ENCODE assay signal across 10 cellular contexts in genomic region chr3:120909602-120909878, GRCh38. TPM values are rescaled to one million over a fixed set of nuclear protein-coding genes. Genes with fewer than 3 reads are reported as not detected.
A peak's percentile ranks its signal among the peaks of the same experiment; 100 is the strongest.
DNase-seq lines count a peak whose midpoint lies in the region; ATAC-seq lines count a peak whose summit lies in the region.
"Had no signal": no experiment of that assay in that cellular context is flagged by ENCODE, and none has a peak within 500 bp of the region (broad histone marks: within the 10 kb centered on the region; RNA-seq: fewer than 3 reads in every experiment).

No MANE protein-coding gene starts in this region.

- H3K4me3 Mint-ChIP-seq in activated naive CD8-positive, alpha-beta T cell treated with anti-CD3 and anti-CD28 coated beads, Interleukin-2, amount 10 ng/mL, durations not matched to agents 7 days and 5 days: peak overlapping the region; percentile 28
- H3K4me3 Mint-ChIP-seq in naive thymus-derived CD4-positive, alpha-beta T cell: peak overlapping the region in 9 of 10 donors; percentile 7 to 83 (median 54)
- no peak overlapping the region for H3K4me3 Mint-ChIP-seq in activated CD4-positive, alpha-beta T cell treated with anti-CD3 and anti-CD28 coated beads for 36 hours

- peaks cover 47% of the 10 kb centered on the region for H3K27me3 Mint-ChIP-seq in activated naive CD8-positive, alpha-beta T cell treated with anti-CD3 and anti-CD28 coated beads, Interleukin-2, amount 10 ng/mL, durations not matched to agents 7 days and 5 days
- peaks cover 53 to 76% (median 73%) of the 10 kb centered on the region in 5 donors for H3K27me3 Mint-ChIP-seq in naive thymus-derived CD4-positive, alpha-beta T cell
- peaks cover 49% of the 10 kb centered on the region for H3K27me3 Mint-ChIP-seq in activated CD4-positive, alpha-beta T cell treated with anti-CD3 and anti-CD28 coated beads for 36 hours

- no peak overlapping the region for H3K27ac ChIP-seq in HUES48 (ENCODE audit: low read depth, low read length)
- no peak overlapping the region for H3K27ac ChIP-seq in naive thymus-derived CD4-positive, alpha-beta T cell (ENCODE audit: low read depth, low read length)

- intact Hi-C loops in naive thymus-derived CD4-positive, alpha-beta T cell (cut with micrococcal nuclease): no loop called here
- intact Hi-C loops in activated CD4-positive, alpha-beta T cell treated with anti-CD3 and anti-CD28 coated beads for 36 hours (cut with DNase I, micrococcal nuclease): loop anchor here in 1 of 2 experiments (5.0 kb wide), 1 partner anchor 562 kb away; the partner anchor contains the start of gene LRRC58

- ATAC-seq in activated naive CD8-positive, alpha-beta T cell treated with anti-CD3 and anti-CD28 coated beads, Interleukin-2, amount 10 ng/mL, durations not matched to agents 7 days and 5 days (ENCODE audit: low read depth): no peak
- no peak for ATAC-seq in naive thymus-derived CD4-positive, alpha-beta T cell
- ATAC-seq in activated CD4-positive, alpha-beta T cell treated with anti-CD3 and anti-CD28 coated beads for 36 hours: no peak

- 0 out of 2 replicates have a peak, but pooled peaks cover 3% of the 10 kb centered on the region for H3K4me1 ChIP-seq in HUES48 (ENCODE audit: control insufficient read depth, insufficient read depth, low read length)
- peaks cover 0 to 8% of the 10 kb centered on the region in 2 donors for H3K4me1 ChIP-seq in naive thymus-derived CD4-positive, alpha-beta T cell (ENCODE audit: control insufficient read depth in 2 of 2, insufficient read depth in 2 of 2, low read length in 2 of 2)

- H3K27ac Mint-ChIP-seq in activated naive CD8-positive, alpha-beta T cell treated with anti-CD3 and anti-CD28 coated beads, Interleukin-2, amount 10 ng/mL, durations not matched to agents 7 days and 5 days: no peak overlapping the region
- H3K27ac Mint-ChIP-seq in naive thymus-derived CD4-positive, alpha-beta T cell: no peak overlapping the region
- H3K27ac Mint-ChIP-seq in activated CD4-positive, alpha-beta T cell treated with anti-CD3 and anti-CD28 coated beads for 36 hours: no peak overlapping the region
- H3K27ac Mint-ChIP-seq: memory B cell had no signal

- POLR2A ChIA-PET in activated naive CD8-positive, alpha-beta T cell treated with anti-CD3 and anti-CD28 coated beads, Interleukin-2, amount 10 ng/mL, durations not matched to agents 7 days and 5 days (lab: Charles Lee): no interaction called here
- POLR2A ChIA-PET in naive thymus-derived CD4-positive, alpha-beta T cell (lab: Charles Lee): no interaction called here
- POLR2A ChIA-PET in activated CD4-positive, alpha-beta T cell treated with anti-CD3 and anti-CD28 coated beads for 36 hours (lab: Charles Lee): no interaction called here

- H3K27me3 ChIP-seq in HUES48 (ENCODE audit: control insufficient read depth, insufficient read depth, low read length): peaks cover 8% of the 10 kb centered on the region
- peaks cover 7 to 24% of the 10 kb centered on the region in 2 donors for H3K27me3 ChIP-seq in naive thymus-derived CD4-positive, alpha-beta T cell (ENCODE audit: control insufficient read depth in 2 of 2, insufficient read depth in 2 of 2, low read length in 2 of 2)

- peaks cover 12% of the 10 kb centered on the region for H3K4me1 Mint-ChIP-seq in activated naive CD8-positive, alpha-beta T cell treated with anti-CD3 and anti-CD28 coated beads, Interleukin-2, amount 10 ng/mL, durations not matched to agents 7 days and 5 days
- peaks cover 10 to 26% (median 21%) of the 10 kb centered on the region in 7 donors for H3K4me1 Mint-ChIP-seq in naive thymus-derived CD4-positive, alpha-beta T cell
- peaks cover 16% of the 10 kb centered on the region for H3K4me1 Mint-ChIP-seq in activated CD4-positive, alpha-beta T cell treated with anti-CD3 and anti-CD28 coated beads for 36 hours

- H3K36me3 ChIP-seq in HUES48 (ENCODE audit: control insufficient read depth, insufficient read depth, low read length): no peaks in the 10 kb centered on the region
- H3K36me3 ChIP-seq in naive thymus-derived CD4-positive, alpha-beta T cell (ENCODE audit: control insufficient read depth in 2 of 3, insufficient read depth in 3 of 3, low read length in 3 of 3): no peaks in the 10 kb centered on the region

- H3K36me3 Mint-ChIP-seq in activated naive CD8-positive, alpha-beta T cell treated with anti-CD3 and anti-CD28 coated beads, Interleukin-2, amount 10 ng/mL, durations not matched to agents 7 days and 5 days: no peaks in the 10 kb centered on the region
- H3K36me3 Mint-ChIP-seq in naive thymus-derived CD4-positive, alpha-beta T cell: peaks cover 0 to 7% (median 6%) of the 10 kb centered on the region in 5 donors
- peaks cover 1% of the 10 kb centered on the region for H3K36me3 Mint-ChIP-seq in activated CD4-positive, alpha-beta T cell treated with anti-CD3 and anti-CD28 coated beads for 36 hours (ENCODE audit: low read depth)

- DNase-seq in COR-L47 (lab: John Stamatoyannopoulos, UW) (peak; percentile 21), putamen (ENCODE audit: low spot score) (no peak), activated gamma-delta T cell (lab: John Stamatoyannopoulos, UW) (no peak)
- no peak for DNase-seq in activated naive CD8-positive, alpha-beta T cell treated with anti-CD3 and anti-CD28 coated beads, Interleukin-2, amount 10 ng/mL, durations not matched to agents 7 days and 5 days
- peak in 2 of 9 donors; percentile 5 to 10 for DNase-seq in naive thymus-derived CD4-positive, alpha-beta T cell
- DNase-seq in activated CD4-positive, alpha-beta T cell treated with anti-CD3 and anti-CD28 coated beads for 36 hours: no peak
- DNase-seq: activated CD4-positive, alpha-beta T cell treated with anti-CD3 and anti-CD28 coated beads, Interleukin-2, amount 50 U/mL, for 1 hour; stimulated activated CD4-positive, alpha-beta T cell treated with anti-CD3 and anti-CD28 coated beads, Interleukin-1b, Interleukin-23, amount 100 ng/mL, for 48 hours had no signal

- H3K9ac ChIP-seq in HUES48 (ENCODE audit: low read depth, low read length): peak overlapping the region; percentile 60; the same call in 1 of the 2 replicates

- CTCF ChIA-PET in naive thymus-derived CD4-positive, alpha-beta T cell (lab: Charles Lee): interaction anchor here (0.6 kb wide), 1 partner anchor 9 kb away, joined by 3 read pairs; no protein-coding TSS in a partner anchor
- CTCF ChIA-PET in activated CD4-positive, alpha-beta T cell treated with anti-CD3 and anti-CD28 coated beads for 36 hours (lab: Charles Lee): no interaction called here

- peak overlapping the region; percentile 80 for H3K4me3 ChIP-seq in HUES48 (ENCODE audit: low read depth, low read length)
- H3K4me3 ChIP-seq in naive thymus-derived CD4-positive, alpha-beta T cell (ENCODE audit: low read length): no peak overlapping the region

- H3K9me3 ChIP-seq in HUES48 (ENCODE audit: control insufficient read depth, insufficient read depth, low read length): no peaks in the 10 kb centered on the region
- no peaks in the 10 kb centered on the region for H3K9me3 ChIP-seq in naive thymus-derived CD4-positive, alpha-beta T cell (ENCODE audit: control insufficient read depth in 2 of 3, low read length in 3 of 3)

- H3K9me3 Mint-ChIP-seq in activated naive CD8-positive, alpha-beta T cell treated with anti-CD3 and anti-CD28 coated beads, Interleukin-2, amount 10 ng/mL, durations not matched to agents 7 days and 5 days: no peaks in the 10 kb centered on the region
- peaks cover 0 to 29% (median 9%) of the 10 kb centered on the region in 11 donors for H3K9me3 Mint-ChIP-seq in naive thymus-derived CD4-positive, alpha-beta T cell
- H3K9me3 Mint-ChIP-seq in activated CD4-positive, alpha-beta T cell treated with anti-CD3 and anti-CD28 coated beads for 36 hours (ENCODE audit: low read depth): no peaks in the 10 kb centered on the region
- H3K9me3 Mint-ChIP-seq: memory B cell had no signal

RNA-seq across cellular contexts. Expression of gene STXBP5L, which starts 1.5 kb away (rescaled TPM):
- total RNA-seq in activated naive CD8-positive, alpha-beta T cell treated with anti-CD3 and anti-CD28 coated beads, Interleukin-2, amount 10 ng/mL, durations not matched to agents 7 days and 5 days: not detected
- total RNA-seq in naive thymus-derived CD4-positive, alpha-beta T cell: not detected
- not detected for polyA plus RNA-seq in naive thymus-derived CD4-positive, alpha-beta T cell
- not detected for total RNA-seq in activated CD4-positive, alpha-beta T cell treated with anti-CD3 and anti-CD28 coated beads for 36 hours
